Comparison of ENCODE assay signal across 12 cellular contexts in the genomic region with DNA sequence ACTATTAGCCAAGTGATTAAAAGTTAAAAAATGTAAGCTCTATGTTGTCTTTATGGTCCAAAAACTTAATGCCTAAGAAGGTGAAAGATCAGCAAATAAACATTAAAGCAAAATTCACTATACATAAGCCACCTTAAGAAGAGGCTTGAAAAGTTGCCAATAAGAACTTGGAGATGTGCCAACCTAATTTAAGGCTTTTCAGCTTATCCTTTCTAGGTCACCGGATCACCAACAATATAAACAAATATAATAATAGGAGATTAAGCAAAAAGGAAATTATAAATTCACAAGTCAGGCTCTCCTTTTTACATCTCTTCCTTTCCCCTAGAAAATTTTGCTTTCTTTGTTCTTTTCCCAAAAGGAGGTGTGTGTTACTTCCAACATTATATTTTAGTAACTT. TPM values are rescaled to one million over a fixed set of nuclear protein-coding genes. Genes with fewer than 3 reads are reported as not detected.
DNase-seq lines count a peak whose midpoint lies in the region; ATAC-seq and TF ChIP-seq lines count a peak whose summit lies in the region.
"Had no signal": no experiment of that assay in that cellular context is flagged by ENCODE, and none has a peak within 500 bp of the region (broad histone marks: within the 10 kb centered on the region; RNA-seq: fewer than 3 reads in every experiment).

No MANE protein-coding gene starts in this region.

- intact Hi-C loops in Caco-2 (cut with micrococcal nuclease; ENCODE audit: unreplicated experiment) (loop anchor here (5.0 kb wide), 1 partner anchor 228 kb away; no protein-coding TSS in a partner anchor), esophagus squamous epithelium (cut with DNase I) (no loop called here)

- WGBS in HUES64: no CpG with 5 or more reads among the region's 1 CpG
- WGBS in esophagus squamous epithelium, 2 donors: 5 to 6% methylated on average over 1 of the region's 1 CpG

- ATAC-seq in activated T-helper 17 cell treated with anti-CD3 and anti-CD28 coated beads, Interleukin-2, amount 50 U/mL, for 72 hours (replicated peaks): no peak
- ATAC-seq in naive thymus-derived CD8-positive, alpha-beta T cell: no peak

- H3K27ac Mint-ChIP-seq in Caco-2 (ENCODE audit: unreplicated experiment): peak overlapping the region; percentile 98
- H3K27ac Mint-ChIP-seq in activated T-helper 17 cell treated with anti-CD3 and anti-CD28 coated beads, Interleukin-2, amount 50 U/mL, for 72 hours: peak overlapping the region; percentile 7
- H3K27ac Mint-ChIP-seq in naive thymus-derived CD8-positive, alpha-beta T cell: no peak overlapping the region
- H3K27ac Mint-ChIP-seq: activated CD4-positive, alpha-beta memory T cell treated with anti-CD3 and anti-CD28 coated beads for 36 hours had no signal

- H3K9me3 ChIP-seq in Caco-2 (no peaks in the 10 kb centered on the region), HUES64 (ENCODE audit: insufficient read depth, low read depth, low read length) (no peaks in the 10 kb centered on the region), esophagus squamous epithelium (no peaks in the 10 kb centered on the region)
- H3K9me3 ChIP-seq: right atrium auricular region had no signal

- POLR2A ChIA-PET in Caco-2 (lab: Charles Lee): interaction anchor here (1.1 kb wide), 2 partner anchors 31 to 107 kb away, joined by 4 to 9 read pairs; a partner anchor contains a TSS
- POLR2A ChIA-PET in naive thymus-derived CD8-positive, alpha-beta T cell (lab: Charles Lee): no interaction called here

- no peak for DNase-seq in Caco-2
- peak; percentile 38 for DNase-seq in iris pigment epithelial cell (ENCODE audit: low read depth)
- no peak for DNase-seq in NCI-H2107 treated with DMSO at 0.1 percent for 48 hours (lab: John Stamatoyannopoulos, UW; ENCODE audit: unreplicated experiment)
- DNase-seq in DMS114 treated with DMSO at 0.1 percent for 48 hours (lab: John Stamatoyannopoulos, UW; ENCODE audit: unreplicated experiment): no peak
- no peak for DNase-seq in esophagus squamous epithelium (lab: John Stamatoyannopoulos, UW)
- no peak for DNase-seq in naive thymus-derived CD8-positive, alpha-beta T cell
- DNase-seq: activated CD4-positive, alpha-beta memory T cell treated with anti-CD3 and anti-CD28 coated beads for 36 hours; C1 segment of cervical spinal cord had no signal

- H3K4me1 ChIP-seq in Caco-2: peaks cover 41% of the 10 kb centered on the region
- peaks cover 29% of the 10 kb centered on the region for H3K4me1 ChIP-seq in HUES64 (ENCODE audit: insufficient read depth, low read length)
- peaks cover 0 to 15% (median 7%) of the 10 kb centered on the region in 3 donors for H3K4me1 ChIP-seq in esophagus squamous epithelium
- H3K4me1 ChIP-seq: right atrium auricular region had no signal

- H3K36me3 ChIP-seq in Caco-2 (ENCODE audit: control insufficient read depth, insufficient read depth, low read length): no peaks in the 10 kb centered on the region
- H3K36me3 ChIP-seq in HUES64 (ENCODE audit: insufficient read depth, low read length): no peaks in the 10 kb centered on the region
- H3K36me3 ChIP-seq in esophagus squamous epithelium: no peaks in the 10 kb centered on the region
- H3K36me3 ChIP-seq: right atrium auricular region had no signal

- no peak overlapping the region for H3K4me3 Mint-ChIP-seq in Caco-2 (ENCODE audit: unreplicated experiment)
- no peak overlapping the region for H3K4me3 Mint-ChIP-seq in activated T-helper 17 cell treated with anti-CD3 and anti-CD28 coated beads, Interleukin-2, amount 50 U/mL, for 72 hours
- no peak overlapping the region for H3K4me3 Mint-ChIP-seq in naive thymus-derived CD8-positive, alpha-beta T cell
- H3K4me3 Mint-ChIP-seq: activated CD4-positive, alpha-beta memory T cell treated with anti-CD3 and anti-CD28 coated beads for 36 hours had no signal

- H3K4me1 Mint-ChIP-seq in Caco-2 (ENCODE audit: low read depth, unreplicated experiment): peaks cover 42% of the 10 kb centered on the region
- no peaks in the 10 kb centered on the region for H3K4me1 Mint-ChIP-seq in activated T-helper 17 cell treated with anti-CD3 and anti-CD28 coated beads, Interleukin-2, amount 50 U/mL, for 72 hours
- no peaks in the 10 kb centered on the region for H3K4me1 Mint-ChIP-seq in naive thymus-derived CD8-positive, alpha-beta T cell

- TF ChIP-seq POLR2A in esophagus squamous epithelium (IDR thresholded peaks at IDR 0.05): no peak

- H3K36me3 Mint-ChIP-seq in Caco-2 (ENCODE audit: insufficient read depth, unreplicated experiment): peaks cover 11% of the 10 kb centered on the region
- no peaks in the 10 kb centered on the region for H3K36me3 Mint-ChIP-seq in activated T-helper 17 cell treated with anti-CD3 and anti-CD28 coated beads, Interleukin-2, amount 50 U/mL, for 72 hours (ENCODE audit: low read depth)
- H3K36me3 Mint-ChIP-seq in naive thymus-derived CD8-positive, alpha-beta T cell: no peaks in the 10 kb centered on the region
- H3K36me3 Mint-ChIP-seq: activated CD4-positive, alpha-beta memory T cell treated with anti-CD3 and anti-CD28 coated beads for 36 hours had no signal

- H3K4me3 ChIP-seq in Caco-2 (ENCODE audit: low read depth, low read length) (no peak overlapping the region), HUES64 (ENCODE audit: low read length) (0 out of 2 replicates have a peak overlapping the region, but pooled peaks have one; percentile 18), esophagus squamous epithelium (no peak overlapping the region)
- H3K4me3 ChIP-seq: right atrium auricular region had no signal

- BruUV-seq in Caco-2 (replicated peaks; lab: Mats Ljungman, UMichigan): no TSS peak

- CTCF ChIA-PET in Caco-2 (lab: Charles Lee): interaction anchor here (0.6 to 1.1 kb wide), 6 partner anchors 24 to 265 kb away, joined by 3 to 5 read pairs (median 3); no protein-coding TSS in a partner anchor

- no peaks in the 10 kb centered on the region for H3K9me3 Mint-ChIP-seq in Caco-2 (ENCODE audit: unreplicated experiment)
- H3K9me3 Mint-ChIP-seq in activated T-helper 17 cell treated with anti-CD3 and anti-CD28 coated beads, Interleukin-2, amount 50 U/mL, for 72 hours: no peaks in the 10 kb centered on the region
- H3K9me3 Mint-ChIP-seq in naive thymus-derived CD8-positive, alpha-beta T cell: no peaks in the 10 kb centered on the region
- H3K9me3 Mint-ChIP-seq: activated CD4-positive, alpha-beta memory T cell treated with anti-CD3 and anti-CD28 coated beads for 36 hours had no signal

- H3K9ac ChIP-seq in HUES64 (ENCODE audit: low read depth, low read length): peak overlapping the region; percentile 85

- H3K27me3 Mint-ChIP-seq in Caco-2 (ENCODE audit: insufficient read depth, unreplicated experiment): no peaks in the 10 kb centered on the region
- H3K27me3 Mint-ChIP-seq in activated T-helper 17 cell treated with anti-CD3 and anti-CD28 coated beads, Interleukin-2, amount 50 U/mL, for 72 hours: no peaks in the 10 kb centered on the region
- H3K27me3 Mint-ChIP-seq in naive thymus-derived CD8-positive, alpha-beta T cell: no peaks in the 10 kb centered on the region
- H3K27me3 Mint-ChIP-seq: activated CD4-positive, alpha-beta memory T cell treated with anti-CD3 and anti-CD28 coated beads for 36 hours had no signal

- H3K27ac ChIP-seq in HUES64 (ENCODE audit: low read depth, low read length) (peak overlapping the region; percentile 95), esophagus squamous epithelium (no peak overlapping the region)
- H3K27ac ChIP-seq: right atrium auricular region had no signal

- H3K27me3 ChIP-seq in Caco-2 (replicated peaks; ENCODE audit: control insufficient read depth, insufficient read depth, low read length): no peaks in the 10 kb centered on the region
- H3K27me3 ChIP-seq in HUES64 (ENCODE audit: insufficient read depth, low read length): no peaks in the 10 kb centered on the region
- H3K27me3 ChIP-seq in esophagus squamous epithelium: no peaks in the 10 kb centered on the region
- H3K27me3 ChIP-seq: right atrium auricular region had no signal

- TF ChIP-seq CTCF in Caco-2 (IDR thresholded peaks at IDR 0.05; ENCODE audit: insufficient read depth in 1 of 2, low read depth in 1 of 2, low read length in 1 of 2, severe bottlenecking in 1 of 2, unreplicated experiment in 1 of 2) (no peak), esophagus squamous epithelium (IDR thresholded peaks at IDR 0.05) (no peak)

RNA-seq across cellular contexts. Expression of a gene that starts 30.9 kb away (rescaled TPM):
- 2,966 and 3,303 TPM in 2 replicates for total RNA-seq in Caco-2 (2022)
- 433 TPM for polyA plus RNA-seq in HUES64 (2013, experiment 1 of 2)
- polyA plus RNA-seq in HUES64 (2013, experiment 2 of 2): 526 TPM
- 1,000 to 10,000 TPM in 1 of 2 donors, 100 to 1,000 TPM in 1; 296 to 1,246 TPM for total RNA-seq in activated T-helper 17 cell treated with anti-CD3 and anti-CD28 coated beads, Interleukin-2, amount 50 U/mL, for 72 hours
- total RNA-seq in esophagus squamous epithelium: 1 to 10 TPM; 3.8 to 9.9 (median 4.4) TPM
- total RNA-seq in naive thymus-derived CD8-positive, alpha-beta T cell: 100 to 1,000 TPM; 108 to 115 TPM
- polyA plus RNA-seq in naive thymus-derived CD8-positive, alpha-beta T cell: 10 to 100 TPM; 47.6 to 88.0 (median 71.8) TPM

RNA-seq across cellular contexts. Expression of a gene that starts 32.4 kb away (rescaled TPM):
- total RNA-seq in Caco-2 (2022): 129 and 141 TPM in 2 replicates
- 0.25 TPM for polyA plus RNA-seq in HUES64 (2013, experiment 1 of 2)
- polyA plus RNA-seq in HUES64 (2013, experiment 2 of 2): 0.44 TPM
- total RNA-seq in activated T-helper 17 cell treated with anti-CD3 and anti-CD28 coated beads, Interleukin-2, amount 50 U/mL, for 72 hours: 1 to 10 TPM in 1 of 2 donors, under 1 TPM in 1; 0.58 to 2.3 TPM
- not detected for total RNA-seq in esophagus squamous epithelium
- total RNA-seq in naive thymus-derived CD8-positive, alpha-beta T cell: not detected
- under 1 TPM in 1 of 3 donors, not detected in 2; 0.67 TPM for polyA plus RNA-seq in naive thymus-derived CD8-positive, alpha-beta T cell
- total RNA-seq: right atrium auricular region had no signal
- polyA plus RNA-seq: esophagus had no signal

Comparison
In these comparisons a context has a peak if more than half of its experiments do, and no peak if none do; other contexts are left out.
1. H3K27ac Mint-ChIP-seq: peak in Caco-2 (single experiment) and activated T-helper 17 cell treated with anti-CD3 and anti-CD28 coated beads, Interleukin-2, amount 50 U/mL, for 72 hours (single experiment); none in naive thymus-derived CD8-positive, alpha-beta T cell (0 of 10).
2. RNA of a gene that starts 30.9 kb away (total RNA-seq): 2,966 to 3,303 TPM in Caco-2, 296 to 1,246 TPM in activated T-helper 17 cell treated with anti-CD3 and anti-CD28 coated beads, Interleukin-2, amount 50 U/mL, for 72 hours and 108 to 115 TPM in naive thymus-derived CD8-positive, alpha-beta T cell; 3.8 to 9.9 TPM in esophagus squamous epithelium; every median in the first group is over 10 times any median in the second.
3. RNA of a gene that starts 32.4 kb away (total RNA-seq): 129 to 141 TPM in Caco-2; 0.58 to 2.3 TPM in activated T-helper 17 cell treated with anti-CD3 and anti-CD28 coated beads, Interleukin-2, amount 50 U/mL, for 72 hours, not detected in naive thymus-derived CD8-positive, alpha-beta T cell and not detected in esophagus squamous epithelium; every median in the first group is over 10 times any median in the second.